23 cellular contexts compared by ENCODE assay signal in the genomic region with DNA sequence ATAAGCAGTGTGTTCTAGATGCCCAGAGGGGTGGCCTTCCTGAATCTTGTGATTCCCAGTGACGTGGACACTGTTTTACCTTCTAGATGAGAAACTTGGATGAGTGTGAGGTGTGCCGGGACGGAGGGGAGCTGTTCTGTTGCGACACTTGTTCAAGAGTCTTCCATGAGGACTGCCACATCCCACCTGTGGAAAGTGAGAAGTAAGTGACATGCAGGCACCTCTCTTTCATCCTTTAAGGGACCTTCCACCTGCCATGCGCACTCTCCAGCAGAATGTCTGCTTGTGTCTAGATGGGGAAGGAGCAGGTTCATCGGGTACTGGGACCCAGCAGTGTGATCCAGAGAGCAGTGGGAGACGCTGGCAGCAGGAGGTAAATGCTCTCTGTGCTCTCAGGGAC.
"Had no signal": no experiment of that assay in that cellular context is flagged by ENCODE, and none has a peak within 500 bp of the region (broad histone marks: within the 10 kb centered on the region; RNA-seq: fewer than 3 reads in every experiment).

No MANE protein-coding gene starts in this region.

- H3K9me3 ChIP-seq: colonic mucosa, gastrocnemius medialis had no signal

- H3K27me3 Mint-ChIP-seq: activated T-cell treated with anti-CD3 and anti-CD28 coated beads, Interleukin-2, amount 50 U/mL, for 24 hours; natural killer cell treated with Interleukin-12 subunit alpha and Interleukin-12 subunit beta and Interleukin-15 and Interleukin-18, amount 100 ng/mL, for 72 hours had no signal

- H3K27ac Mint-ChIP-seq: activated T-helper 2 cell treated with anti-CD3 and anti-CD28 coated beads, Interferon-gamma antibody, Interleukin-2, Interleukin-4, amounts not matched to agents 10 μg/mL and 5 μg/mL and 100 μg/mL, durations not matched to agents 14 hours and 24 hours and 36 hours; natural killer cell treated with Interleukin-12 subunit alpha and Interleukin-12 subunit beta and Interleukin-15 and Interleukin-18, amount 100 ng/mL, for 72 hours; T-helper 1 cell treated with Interleukin-12 subunit alpha and Interleukin-12 subunit beta and Interleukin-4 antibody, amounts not matched to agents 30 μg/mL and 1 μg/mL, for 36 hours had no signal

- H3K9me3 Mint-ChIP-seq: activated T-cell treated with anti-CD3 and anti-CD28 coated beads, Interleukin-2, amount 50 U/mL, for 24 hours; natural killer cell treated with Interleukin-12 subunit alpha and Interleukin-12 subunit beta and Interleukin-15 and Interleukin-18, amount 100 ng/mL, for 72 hours had no signal

- H3K4me3 Mint-ChIP-seq: activated T-cell treated with anti-CD3 and anti-CD28 coated beads, Interleukin-2, amount 50 U/mL, for 24 hours; natural killer cell treated with Interleukin-12 subunit alpha and Interleukin-12 subunit beta and Interleukin-15 and Interleukin-18, amount 100 ng/mL, for 72 hours; T-helper 1 cell treated with Interleukin-12 subunit alpha and Interleukin-12 subunit beta and Interleukin-4 antibody, amounts not matched to agents 30 μg/mL and 1 μg/mL, for 36 hours had no signal

- ATAC-seq: activated CD4-positive, CD25-positive, alpha-beta regulatory T cell treated with anti-CD3 and anti-CD28 coated beads, Interleukin-2, amount 50 U/mL, for 24 hours; gastrocnemius medialis; left lung; natural killer cell treated with Interleukin-12 subunit alpha and Interleukin-12 subunit beta and Interleukin-15 and Interleukin-18, amount 100 ng/mL, for 72 hours; psoas muscle; stimulated activated naive CD8-positive, alpha-beta T cell treated with anti-CD3 and anti-CD28 coated beads, Interleukin-15, Interleukin-2, amounts not matched to agents 100 U/mL and 50 U/mL, for 24 hours had no signal

- DNase-seq: activated CD4-positive, alpha-beta T cell treated with anti-CD3 and anti-CD28 coated beads, Interleukin-2, amount 50 U/mL, for 4 hours; activated CD8-positive, alpha-beta memory T cell treated with anti-CD3 and anti-CD28 coated beads for 24 hours; activated CD8-positive, alpha-beta memory T cell treated with anti-CD3 and anti-CD28 coated beads, Interleukin-2, amount 50 U/mL, for 4 hours; activated naive CD4-positive, alpha-beta T cell treated with Interleukin-2 at 50 U/mL for 16 hours; activated T-cell treated with anti-CD3 and anti-CD28 coated beads, Interleukin-2, amount 50 U/mL, for 24 hours; amniotic stem cell; colonic mucosa; dorsolateral prefrontal cortex; esophagus squamous epithelium; gastrocnemius medialis; hippocampal formation; kidney glomerular epithelial cell; left lung; ovary; psoas muscle; spleen; stimulated activated CD4-positive, alpha-beta T cell treated with anti-CD3 and anti-CD28 coated beads, Interleukin-4, amount 100 ng/mL, for 1 hour; stimulated activated naive CD8-positive, alpha-beta T cell treated with anti-CD3 and anti-CD28 coated beads, Interleukin-15, Interleukin-2, amounts not matched to agents 100 U/mL and 50 U/mL, for 24 hours; upper lobe of left lung had no signal
